21 cellular contexts compared by ENCODE assay signal in the genomic region with DNA sequence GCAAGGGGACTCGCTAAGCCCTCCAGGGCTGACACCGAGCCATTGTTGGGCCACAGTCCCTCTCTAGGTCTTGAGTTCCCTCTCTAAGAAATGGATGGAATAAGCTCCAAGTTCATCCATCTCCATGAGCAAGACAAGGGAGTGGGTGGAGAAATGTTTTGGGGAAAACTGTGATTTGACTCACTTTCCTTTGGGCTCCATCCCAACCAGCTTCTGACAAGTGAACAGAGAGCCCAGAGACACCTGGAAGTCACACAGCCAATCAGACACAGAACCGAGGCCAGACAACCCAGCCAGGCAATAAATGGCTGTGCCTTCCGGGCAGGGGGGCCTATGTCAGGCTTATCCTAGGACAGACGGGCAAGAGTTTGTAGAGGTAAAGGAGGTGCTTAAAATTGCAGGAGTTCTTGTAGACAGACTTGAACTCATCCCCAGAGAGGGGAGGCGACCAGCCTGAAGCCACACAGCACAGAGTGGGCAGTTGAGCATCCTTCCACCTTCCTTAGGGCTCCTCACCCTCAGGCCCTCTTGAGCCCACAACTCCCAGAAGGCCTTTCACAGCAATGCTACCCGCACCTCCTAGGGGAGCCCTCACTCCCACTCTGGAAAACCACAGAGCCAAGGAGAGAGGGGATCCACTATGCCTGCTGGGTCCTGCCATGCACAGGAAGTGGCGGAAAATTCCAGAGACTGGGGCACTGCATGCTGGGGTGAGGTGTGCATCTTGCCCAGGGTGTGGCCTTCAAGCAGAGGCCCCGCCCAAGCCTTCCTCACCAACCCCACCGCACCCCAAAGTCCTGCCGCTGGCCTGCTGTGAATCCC.
"Had no signal": no experiment of that assay in that cellular context is flagged by ENCODE, and none has a peak within 500 bp of the region (broad histone marks: within the 10 kb centered on the region; RNA-seq: fewer than 3 reads in every experiment).

No MANE protein-coding gene starts in this region.

- H3K9ac ChIP-seq: parathyroid adenoma had no signal

- H3K27me3 Mint-ChIP-seq: activated T-cell treated with anti-CD3 and anti-CD28 coated beads, Interleukin-2, amount 50 U/mL, for 24 hours; naive thymus-derived CD8-positive, alpha-beta T cell had no signal

- H3K27ac ChIP-seq: neutrophil, parathyroid adenoma, transverse colon had no signal

- H3K36me3 Mint-ChIP-seq: memory B cell; naive thymus-derived CD8-positive, alpha-beta T cell had no signal

- H3K36me3 ChIP-seq: neutrophil, transverse colon had no signal

- H3K79me2 ChIP-seq: parathyroid adenoma had no signal

- H3K9me3 ChIP-seq: neutrophil, transverse colon had no signal

- H3K4me3 Mint-ChIP-seq: activated T-cell treated with anti-CD3 and anti-CD28 coated beads, Interleukin-2, amount 50 U/mL, for 24 hours; central memory CD8-positive, alpha-beta T cell; memory B cell; naive thymus-derived CD8-positive, alpha-beta T cell had no signal

- H3K27ac Mint-ChIP-seq: activated T-cell treated with anti-CD3 and anti-CD28 coated beads, Interleukin-2, amount 50 U/mL, for 24 hours; memory B cell had no signal

- H3K27me3 ChIP-seq: neutrophil, transverse colon had no signal

- DNase-seq: activated CD4-positive, alpha-beta T cell treated with anti-CD3 and anti-CD28 coated beads, Interleukin-2, amount 50 U/mL, for 4 hours; activated CD4-positive, CD25-positive, alpha-beta regulatory T cell treated with anti-CD3 and anti-CD28 coated beads, Interleukin-2, amount 50 U/mL, for 72 hours; activated naive CD4-positive, alpha-beta T cell treated with anti-CD3 and anti-CD28 coated beads, Interleukin-2, amount 50 U/mL, for 16 hours; activated T-cell treated with anti-CD3 and anti-CD28 coated beads, Interleukin-2, amount 50 U/mL, for 24 hours; cortex of kidney; effector CD4-positive, alpha-beta T cell; head of caudate nucleus; naive thymus-derived CD8-positive, alpha-beta T cell; stimulated activated CD4-positive, alpha-beta T cell treated with anti-CD3 and anti-CD28 coated beads, Interleukin-15, amount 100 ng/mL, for 24 hours; stimulated activated CD4-positive, alpha-beta T cell treated with anti-CD3 and anti-CD28 coated beads, Interleukin-4, amount 100 ng/mL, for 1 hour; stimulated activated naive CD4-positive, alpha-beta T cell; T-helper 1 cell; T1000; transverse colon had no signal

- H3K4me1 Mint-ChIP-seq: central memory CD8-positive, alpha-beta T cell had no signal

- H3K4me3 ChIP-seq: transverse colon had no signal

- H3K9me3 Mint-ChIP-seq: activated T-cell treated with anti-CD3 and anti-CD28 coated beads, Interleukin-2, amount 50 U/mL, for 24 hours; central memory CD8-positive, alpha-beta T cell; memory B cell; naive thymus-derived CD8-positive, alpha-beta T cell had no signal

- ATAC-seq: left lobe of liver; naive thymus-derived CD8-positive, alpha-beta T cell had no signal

- H2AFZ ChIP-seq: parathyroid adenoma had no signal

- FAIRE-seq: endothelial cell of umbilical vein, frontal cortex had no signal
